Comparison of ENCODE assay signal across 18 cellular contexts in the genomic region with DNA sequence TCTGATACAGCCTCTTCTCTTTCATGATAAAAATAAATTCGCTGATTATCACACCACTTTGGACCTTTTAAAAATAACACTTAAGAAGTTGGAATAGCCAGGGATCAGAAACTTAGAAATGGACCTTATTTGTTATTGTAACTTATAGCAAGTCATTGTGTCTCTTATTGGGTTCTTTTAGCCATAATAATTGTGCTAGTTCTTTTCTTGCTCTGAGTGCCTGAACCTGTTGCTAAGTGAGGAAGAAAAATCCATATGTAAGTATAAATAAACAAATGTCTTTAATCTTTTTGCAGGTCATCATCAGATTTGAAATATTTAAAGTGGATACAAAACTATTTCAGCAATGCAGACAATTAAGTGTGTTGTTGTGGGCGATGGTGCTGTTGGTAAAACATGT. TPM values are rescaled to one million over a fixed set of nuclear protein-coding genes. Genes with fewer than 3 reads are reported as not detected.
A peak's percentile ranks its signal among the peaks of the same experiment; 100 is the strongest.
DNase-seq lines count a peak whose midpoint lies in the region; ATAC-seq, FAIRE-seq and TF ChIP-seq lines count a peak whose summit lies in the region.
"Had no signal": no experiment of that assay in that cellular context is flagged by ENCODE, and none has a peak within 500 bp of the region (broad histone marks: within the 10 kb centered on the region; RNA-seq: fewer than 3 reads in every experiment).

No MANE protein-coding gene starts in this region.

- FAIRE-seq in GM12892 (lab: Jason Lieb, UNC), result no peak
- FAIRE-seq: H54 had no signal

- no peak overlapping the region for H4K8ac ChIP-seq in mesenchymal stem cell (ENCODE audit: low read length)

- H3K9ac ChIP-seq in mesenchymal stem cell (ENCODE audit: low read length), result peak overlapping the region; percentile 35

- no peak overlapping the region for H2BK12ac ChIP-seq in mesenchymal stem cell (ENCODE audit: low read length in 2 of 2)

- WGBS in right cardiac atrium, result 53% methylated on average over 2 of the region's 2 CpGs
- WGBS in mesenchymal stem cell, result no CpG with 5 or more reads among the region's 2 CpGs

- H2BK120ac ChIP-seq in mesenchymal stem cell (ENCODE audit: low read depth, low read length), result no peak overlapping the region

- H3K79me1 ChIP-seq in mesenchymal stem cell (replicated peaks; ENCODE audit: low read length, poor library complexity, severe bottlenecking), result no peaks in the 10 kb centered on the region

- no peak overlapping the region for H3K18ac ChIP-seq in mesenchymal stem cell (ENCODE audit: low read depth in 1 of 2, low read length in 2 of 2)

- H3K4me1 ChIP-seq in cardiac muscle cell (ENCODE audit: low read depth) (peaks cover 16% of the 10 kb centered on the region), right cardiac atrium (ENCODE audit: control insufficient read depth, insufficient read depth, low read length) (peaks cover 6% of the 10 kb centered on the region), mesenchymal stem cell (ENCODE audit: control insufficient read depth, insufficient read depth, low read depth, low read length) (peaks cover 7% of the 10 kb centered on the region)

- peaks cover 20% of the 10 kb centered on the region for H3K36me3 ChIP-seq in cardiac muscle cell
- H3K36me3 ChIP-seq in mesenchymal stem cell (ENCODE audit: control insufficient read depth in 1 of 2, insufficient read depth in 2 of 2, low read depth in 1 of 2, low read length in 2 of 2), result peaks cover 18 to 55% of the 10 kb centered on the region in 2 experiments

- no peaks in the 10 kb centered on the region for H3K27me3 ChIP-seq in cardiac muscle cell
- no peaks in the 10 kb centered on the region for H3K27me3 ChIP-seq in right cardiac atrium (ENCODE audit: control insufficient read depth, insufficient read depth)
- H3K27me3 ChIP-seq in mesenchymal stem cell (ENCODE audit: control insufficient read depth in 1 of 2, insufficient read depth in 1 of 2, low read length in 2 of 2), result no peaks in the 10 kb centered on the region
- H3K27me3 ChIP-seq: right atrium auricular region, testis had no signal

- H3K14ac ChIP-seq in mesenchymal stem cell (ENCODE audit: low read length in 2 of 2), result no peak overlapping the region

- no peak overlapping the region for H2BK15ac ChIP-seq in mesenchymal stem cell (ENCODE audit: low read depth, poor library complexity, severe bottlenecking)

- peak overlapping the region; percentile 31 for H3K27ac ChIP-seq in cardiac muscle cell
- no peak overlapping the region for H3K27ac ChIP-seq in right cardiac atrium (ENCODE audit: low read length)
- H3K27ac ChIP-seq in mesenchymal stem cell (ENCODE audit: low read length, poor library complexity, severe bottlenecking), result no peak overlapping the region
- H3K27ac ChIP-seq: lower lobe of right lung, right atrium auricular region, testis had no signal

- no peak overlapping the region for H3K23ac ChIP-seq in mesenchymal stem cell (ENCODE audit: low read length in 2 of 2)

- no peak overlapping the region for H3K4me3 ChIP-seq in cardiac muscle cell
- H3K4me3 ChIP-seq in right cardiac atrium (ENCODE audit: low read length), result no peak overlapping the region
- H3K4me3 ChIP-seq in mesenchymal stem cell (ENCODE audit: insufficient read depth in 1 of 2, low read depth in 1 of 2, low read length in 2 of 2), result no peak overlapping the region
- H3K4me3 ChIP-seq: lower lobe of right lung, right atrium auricular region, testis had no signal

- no peak overlapping the region for H3K4me2 ChIP-seq in mesenchymal stem cell (ENCODE audit: low read length, poor library complexity, severe bottlenecking)

- no peak overlapping the region for H4K91ac ChIP-seq in mesenchymal stem cell (ENCODE audit: low read length)

- peaks cover 58% of the 10 kb centered on the region for H3K4me1 Mint-ChIP-seq in activated T-helper 17 cell treated with anti-CD3 and anti-CD28 coated beads, Interleukin-2, amount 50 U/mL, for 72 hours
- H3K4me1 Mint-ChIP-seq in stimulated activated memory B cell treated with anti-CD40 and anti-IgM and Interleukin-4, amounts not matched to agents 10 μg/mL and 1 μg/mL and 100 μg/mL, for 72 hours, result peaks cover 73% of the 10 kb centered on the region

- intact Hi-C loops in right cardiac atrium (cut with DNase I), result no loop called here

- no peaks in the 10 kb centered on the region for H3K27me3 Mint-ChIP-seq in activated T-helper 17 cell treated with anti-CD3 and anti-CD28 coated beads, Interleukin-2, amount 50 U/mL, for 72 hours
- H3K27me3 Mint-ChIP-seq in stimulated activated memory B cell treated with anti-CD40 and anti-IgM and Interleukin-4, amounts not matched to agents 10 μg/mL and 1 μg/mL and 100 μg/mL, for 72 hours, result no peaks in the 10 kb centered on the region

- H2AK5ac ChIP-seq in mesenchymal stem cell (ENCODE audit: low read length, severe bottlenecking), result no peak overlapping the region

- H3K27ac Mint-ChIP-seq in activated T-helper 17 cell treated with anti-CD3 and anti-CD28 coated beads, Interleukin-2, amount 50 U/mL, for 72 hours, result peak overlapping the region; percentile 69
- H3K27ac Mint-ChIP-seq in stimulated activated memory B cell treated with anti-CD40 and anti-IgM and Interleukin-4, amounts not matched to agents 10 μg/mL and 1 μg/mL and 100 μg/mL, for 72 hours, result peak overlapping the region; percentile 38

- H3K36me3 Mint-ChIP-seq in activated T-helper 17 cell treated with anti-CD3 and anti-CD28 coated beads, Interleukin-2, amount 50 U/mL, for 72 hours (ENCODE audit: low read depth), result peaks cover 98% of the 10 kb centered on the region
- peaks cover 47% of the 10 kb centered on the region for H3K36me3 Mint-ChIP-seq in stimulated activated memory B cell treated with anti-CD40 and anti-IgM and Interleukin-4, amounts not matched to agents 10 μg/mL and 1 μg/mL and 100 μg/mL, for 72 hours

- no peak for TF ChIP-seq POLR2A in GM12892 (IDR thresholded peaks at IDR 0.05; ENCODE audit: low read depth, low read length)

- no peak for TF ChIP-seq CTCF in cardiac muscle cell (IDR thresholded peaks at IDR 0.05; ENCODE audit: low read depth, low read length)

- H3K4ac ChIP-seq in mesenchymal stem cell (ENCODE audit: low read depth in 1 of 2, low read length in 2 of 2), result no peak overlapping the region

- no peak for DNase-seq in cardiac muscle cell (ENCODE audit: low read depth in 1 of 2, low spot score in 1 of 2)
- no peak for DNase-seq in right cardiac atrium
- DNase-seq in mesenchymal stem cell, result no peak
- DNase-seq in SIG-M5 treated with dmso at 0.1 percent for 504 hours (lab: John Stamatoyannopoulos, UW; ENCODE audit: unreplicated experiment), result no peak
- DNase-seq in GM12892 (ENCODE audit: insufficient read length), result no peak
- DNase-seq: activated CD4-positive, CD25-positive, alpha-beta regulatory T cell treated with anti-CD3 and anti-CD28 coated beads, Interleukin-2, amount 50 U/mL, for 72 hours; activated T-cell treated with anti-CD3 and anti-CD28 coated beads, Interleukin-2, amount 50 U/mL, for 1 hour; anterior cingulate cortex; Calu3; erythroblast; lower lobe of right lung; NCI-H446; testis had no signal

- H2BK5ac ChIP-seq in mesenchymal stem cell (ENCODE audit: low read depth, low read length, poor library complexity, severe bottlenecking), result no peak overlapping the region

- peak overlapping the region; percentile 27 for H3K4me3 Mint-ChIP-seq in activated T-helper 17 cell treated with anti-CD3 and anti-CD28 coated beads, Interleukin-2, amount 50 U/mL, for 72 hours
- H3K4me3 Mint-ChIP-seq in stimulated activated memory B cell treated with anti-CD40 and anti-IgM and Interleukin-4, amounts not matched to agents 10 μg/mL and 1 μg/mL and 100 μg/mL, for 72 hours, result no peak overlapping the region

- ATAC-seq in right cardiac atrium (no peak), GM21737 (IDR thresholded peaks at IDR 0.05; ENCODE audit: unreplicated experiment) (no peak)
- no peak for ATAC-seq in activated T-helper 17 cell treated with anti-CD3 and anti-CD28 coated beads, Interleukin-2, amount 50 U/mL, for 72 hours (replicated peaks)
- ATAC-seq in stimulated activated memory B cell treated with anti-CD40 and anti-IgM and Interleukin-4, amounts not matched to agents 10 μg/mL and 1 μg/mL and 100 μg/mL, for 72 hours, result no peak
- ATAC-seq: lower lobe of right lung had no signal

- H3K9me3 ChIP-seq in cardiac muscle cell (ENCODE audit: low read depth) (no peaks in the 10 kb centered on the region), right cardiac atrium (ENCODE audit: control insufficient read depth, low read length) (no peaks in the 10 kb centered on the region), mesenchymal stem cell (ENCODE audit: control insufficient read depth, low read length) (no peaks in the 10 kb centered on the region)
- H3K9me3 ChIP-seq: lower lobe of right lung, right atrium auricular region, testis had no signal

- no peaks in the 10 kb centered on the region for H3K9me3 Mint-ChIP-seq in activated T-helper 17 cell treated with anti-CD3 and anti-CD28 coated beads, Interleukin-2, amount 50 U/mL, for 72 hours
- no peaks in the 10 kb centered on the region for H3K9me3 Mint-ChIP-seq in stimulated activated memory B cell treated with anti-CD40 and anti-IgM and Interleukin-4, amounts not matched to agents 10 μg/mL and 1 μg/mL and 100 μg/mL, for 72 hours

- no peak overlapping the region for H2AFZ ChIP-seq in mesenchymal stem cell (ENCODE audit: low read depth, low read length)

RNA-seq across cellular contexts. Expression of gene CDC42, which starts 25.6 kb away (rescaled TPM):
- total RNA-seq in cardiac muscle cell (140 and 167 TPM in 2 replicates), right cardiac atrium (100 to 1,000 TPM; 121 to 178 (median 133) TPM)
- polyA plus RNA-seq in cardiac muscle cell (72.0 and 76.7 TPM in 2 replicates), right cardiac atrium (92.1 TPM)
- 100 to 1,000 TPM; 243 to 264 TPM for total RNA-seq in activated T-helper 17 cell treated with anti-CD3 and anti-CD28 coated beads, Interleukin-2, amount 50 U/mL, for 72 hours
- polyA plus RNA-seq in mesenchymal stem cell (2013, experiment 1 of 2), result 316 TPM
- polyA plus RNA-seq in mesenchymal stem cell (2013, experiment 2 of 2), result 326 TPM
- polyA plus RNA-seq in GM12892 (2012; ENCODE audit: missing spikeins), result 324 TPM
